Comparison of ENCODE assay signal across 22 cellular contexts in genomic region chr10:121567569-121567968, GRCh38. TPM values are rescaled to one million over a fixed set of nuclear protein-coding genes. Genes with fewer than 3 reads are reported as not detected.
DNase-seq lines count a peak whose midpoint lies in the region; ATAC-seq and TF ChIP-seq lines count a peak whose summit lies in the region.
"Had no signal": no experiment of that assay in that cellular context is flagged by ENCODE, and none has a peak within 500 bp of the region (broad histone marks: within the 10 kb centered on the region; RNA-seq: fewer than 3 reads in every experiment).

No MANE protein-coding gene starts in this region.

- CTCF ChIA-PET in naive thymus-derived CD4-positive, alpha-beta T cell (lab: Charles Lee): no interaction called here

- H3K27me3 Mint-ChIP-seq in endodermal cell (ENCODE audit: insufficient read depth): no peaks in the 10 kb centered on the region
- no peaks in the 10 kb centered on the region for H3K27me3 Mint-ChIP-seq in naive thymus-derived CD4-positive, alpha-beta T cell

- WGBS in endodermal cell (ENCODE audit: insufficient coverage in 1 of 2, insufficient read length in 1 of 2), 2 experiments: 90 to 95% methylated on average over 7 to 8 of the region's 8 CpGs
- WGBS in liver: 41% methylated on average over 8 of the region's 8 CpGs
- WGBS in transverse colon (ENCODE audit: low coverage in 1 of 2), 2 donors: 59 to 100% methylated on average over 1 to 8 of the region's 8 CpGs

- DNase-seq in NCI-H69 (lab: John Stamatoyannopoulos, UW) (peak; percentile 12), endodermal cell (no peak), transverse colon (peak; percentile 18)
- DNase-seq in naive thymus-derived CD4-positive, alpha-beta T cell: no peak
- DNase-seq: CD8-positive, alpha-beta memory T cell; HFFc6; Kasumi-1; MG63; NCI-H1048; NCI-H1436; NCI-H2029 treated with DMSO at 0.1 percent for 48 hours; NCI-H2171; NCI-H446; NCI-H526 treated with DMSO at 0.1 percent for 48 hours; NK-92 treated with Interleukin-12 subunit alpha and Interleukin-12 subunit beta, amount 100 ng/mL, for 24 hours; Peyer's patch had no signal

- H3K9ac ChIP-seq in endodermal cell (ENCODE audit: extremely low read depth, low read length, poor library complexity, severe bottlenecking): no peak overlapping the region
- no peak overlapping the region for H3K9ac ChIP-seq in liver (ENCODE audit: low read depth in 1 of 2, low read length in 2 of 2)

- H3K27me3 ChIP-seq in endodermal cell (ENCODE audit: control insufficient read depth, insufficient read depth, low read length, poor library complexity, severe bottlenecking): no peaks in the 10 kb centered on the region
- H3K27me3 ChIP-seq in liver (ENCODE audit: control insufficient read depth in 4 of 4, insufficient read depth in 4 of 4, low read length in 3 of 4): no peaks in the 10 kb centered on the region
- no peaks in the 10 kb centered on the region for H3K27me3 ChIP-seq in transverse colon
- H3K27me3 ChIP-seq in naive thymus-derived CD4-positive, alpha-beta T cell (ENCODE audit: control insufficient read depth in 2 of 2, insufficient read depth in 2 of 2, low read length in 2 of 2): no peaks in the 10 kb centered on the region
- H3K27me3 ChIP-seq: MG63, Peyer's patch, SJSA1 had no signal

- POLR2A ChIA-PET in naive thymus-derived CD4-positive, alpha-beta T cell (lab: Charles Lee): no interaction called here

- H3K9me3 ChIP-seq in endodermal cell (ENCODE audit: control insufficient read depth, low read length): no peaks in the 10 kb centered on the region
- H3K9me3 ChIP-seq in liver (ENCODE audit: control insufficient read depth in 4 of 4, low read length in 3 of 4): no peaks in the 10 kb centered on the region
- H3K9me3 ChIP-seq in transverse colon: no peaks in the 10 kb centered on the region
- H3K9me3 ChIP-seq in naive thymus-derived CD4-positive, alpha-beta T cell (ENCODE audit: control insufficient read depth in 2 of 3, low read length in 3 of 3): no peaks in the 10 kb centered on the region
- H3K9me3 ChIP-seq: MG63, Peyer's patch had no signal

- H3K4me3 Mint-ChIP-seq in endodermal cell: no peak overlapping the region
- no peak overlapping the region for H3K4me3 Mint-ChIP-seq in naive thymus-derived CD4-positive, alpha-beta T cell
- H3K4me3 Mint-ChIP-seq: CD8-positive, alpha-beta memory T cell; HFFc6 had no signal

- TF ChIP-seq RAD21 in liver (IDR thresholded peaks at IDR 0.05): no peak

- peaks cover 40% of the 10 kb centered on the region for H3K36me3 Mint-ChIP-seq in endodermal cell (ENCODE audit: low read depth)
- H3K36me3 Mint-ChIP-seq in naive thymus-derived CD4-positive, alpha-beta T cell: no peaks in the 10 kb centered on the region
- H3K36me3 Mint-ChIP-seq: CD8-positive, alpha-beta memory T cell had no signal

- in situ Hi-C loops in transverse colon (cut with MboI; ENCODE audit: low pct_ligation_motif_present in 1 of 4, low pct_unique_long_range_greater_than_20kb in 1 of 4, low sequenced_read_pairs in 3 of 4): no loop called here

- no peaks in the 10 kb centered on the region for H3K9me3 Mint-ChIP-seq in endodermal cell
- H3K9me3 Mint-ChIP-seq in naive thymus-derived CD4-positive, alpha-beta T cell: peaks cover 0 to 7% (median 0%) of the 10 kb centered on the region in 11 donors

- H3K27ac Mint-ChIP-seq in endodermal cell: no peak overlapping the region
- H3K27ac Mint-ChIP-seq in naive thymus-derived CD4-positive, alpha-beta T cell: no peak overlapping the region
- H3K27ac Mint-ChIP-seq: HFFc6 had no signal

- intact Hi-C loops in transverse colon (cut with DNase I; ENCODE audit: low total_unique reads): no loop called here
- intact Hi-C loops in naive thymus-derived CD4-positive, alpha-beta T cell (cut with micrococcal nuclease): no loop called here

- H3K36me3 ChIP-seq in endodermal cell (ENCODE audit: control insufficient read depth, insufficient read depth, low read length): peaks cover 16% of the 10 kb centered on the region
- no peaks in the 10 kb centered on the region for H3K36me3 ChIP-seq in liver (ENCODE audit: control insufficient read depth in 4 of 4, insufficient read depth in 3 of 4, low read depth in 1 of 4, low read length in 3 of 4)
- peaks cover 0 to 4% (median 0%) of the 10 kb centered on the region in 4 donors for H3K36me3 ChIP-seq in transverse colon
- H3K36me3 ChIP-seq in naive thymus-derived CD4-positive, alpha-beta T cell (ENCODE audit: control insufficient read depth in 2 of 3, insufficient read depth in 3 of 3, low read length in 3 of 3): no peaks in the 10 kb centered on the region
- H3K36me3 ChIP-seq: MG63, Peyer's patch, SJSA1 had no signal

- H3K4me1 ChIP-seq in endodermal cell (ENCODE audit: control insufficient read depth, insufficient read depth, low read length) (no peaks in the 10 kb centered on the region), liver (ENCODE audit: control insufficient read depth in 4 of 4, insufficient read depth in 4 of 4, low read length in 3 of 4) (no peaks in the 10 kb centered on the region), transverse colon (peaks cover 5 to 29% (median 16%) of the 10 kb centered on the region in 4 donors)
- no peaks in the 10 kb centered on the region for H3K4me1 ChIP-seq in naive thymus-derived CD4-positive, alpha-beta T cell (ENCODE audit: control insufficient read depth in 2 of 2, insufficient read depth in 2 of 2, low read length in 2 of 2)
- H3K4me1 ChIP-seq: Peyer's patch, SJSA1 had no signal

- H3K4me1 Mint-ChIP-seq in endodermal cell: peaks cover 36% of the 10 kb centered on the region
- peaks cover 0 to 1% (median 0%) of the 10 kb centered on the region in 7 donors for H3K4me1 Mint-ChIP-seq in naive thymus-derived CD4-positive, alpha-beta T cell

- peak overlapping the region; percentile 32 for H3K27ac ChIP-seq in endodermal cell (ENCODE audit: low read depth, low read length)
- no peak overlapping the region for H3K27ac ChIP-seq in liver (ENCODE audit: low read depth in 1 of 2, low read length in 2 of 2)
- H3K27ac ChIP-seq in transverse colon: no peak overlapping the region
- H3K27ac ChIP-seq in naive thymus-derived CD4-positive, alpha-beta T cell (ENCODE audit: low read depth, low read length): no peak overlapping the region
- H3K27ac ChIP-seq: HL-60, Peyer's patch, SJSA1 had no signal

- TF ChIP-seq EP300 in transverse colon (IDR thresholded peaks at IDR 0.05; ENCODE audit: low read depth): no peak

- TF ChIP-seq CTCF in endodermal cell (conservative IDR thresholded peaks at IDR 0.05) (no peak), liver (IDR thresholded peaks at IDR 0.05; ENCODE audit: low read depth, low read length, missing input control) (no peak), transverse colon (IDR thresholded peaks at IDR 0.05) (no peak)

- no peak for ATAC-seq in activated CD4-positive, CD25-positive, alpha-beta regulatory T cell treated with anti-CD3 and anti-CD28 coated beads, Interleukin-2, amount 50 U/mL, for 24 hours
- ATAC-seq in naive thymus-derived CD4-positive, alpha-beta T cell: no peak
- ATAC-seq in GM19328 (IDR thresholded peaks at IDR 0.05; ENCODE audit: unreplicated experiment): no peak

- H3K4me3 ChIP-seq in endodermal cell (ENCODE audit: low read length): no peak overlapping the region
- H3K4me3 ChIP-seq in liver (ENCODE audit: low read depth in 1 of 3, low read length in 3 of 3): no peak overlapping the region
- H3K4me3 ChIP-seq in transverse colon: no peak overlapping the region
- H3K4me3 ChIP-seq in naive thymus-derived CD4-positive, alpha-beta T cell (ENCODE audit: low read length): no peak overlapping the region
- H3K4me3 ChIP-seq: MG63, Peyer's patch, SJSA1 had no signal

- TF ChIP-seq POLR2A in transverse colon (IDR thresholded peaks at IDR 0.05): no peak

TF ChIP-seq in liver, 16 proteins besides CTCF, POLR2A, EP300 and RAD21:
- TF ChIP-seq RXRA (IDR thresholded peaks at IDR 0.05) (peak in 1 of 2 donors; percentile 24), REST (IDR thresholded peaks at IDR 0.05) (no peak), HNF4A (conservative IDR thresholded peaks at IDR 0.05) (peak; percentile 45 to 48), TAF1 (conservative IDR thresholded peaks at IDR 0.05) (no peak), HNF4G (IDR thresholded peaks at IDR 0.05) (peak; percentile 5), EGR1 (IDR thresholded peaks at IDR 0.05; ENCODE audit: low read depth in 2 of 2) (no peak), JUND (IDR thresholded peaks at IDR 0.05) (no peak)
TF ChIP-seq in liver: peak in this region for 3.

RNA-seq across cellular contexts. Expression of gene FGFR2, which starts 30.7 kb away (rescaled TPM):
- 10 to 100 TPM; 56.5 to 77.0 TPM for total RNA-seq in endodermal cell
- polyA plus RNA-seq in endodermal cell (2013, experiment 1 of 2): 79.8 TPM
- 71.0 TPM for polyA plus RNA-seq in endodermal cell (2013, experiment 2 of 2)
- 10 to 100 TPM; 50.6 to 69.9 TPM for total RNA-seq in liver
- polyA plus RNA-seq in liver: 10 to 100 TPM; 11.4 to 13.2 TPM
- 100 to 1,000 TPM in 2 of 4 donors, 10 to 100 TPM in 2; 30.3 to 114 (median 87.9) TPM for total RNA-seq in transverse colon
- total RNA-seq in naive thymus-derived CD4-positive, alpha-beta T cell: 1 to 10 TPM in 1 of 5 experiments, under 1 TPM in 1, not detected in 3; 0.88 to 1.2 TPM
- polyA plus RNA-seq in naive thymus-derived CD4-positive, alpha-beta T cell: not detected
- total RNA-seq: HFFc6, HT1080 had no signal

Comparison
In these comparisons a context has a peak if more than half of its experiments do, and no peak if none do; other contexts are left out.
1. DNase-seq: peak in NCI-H69 (single experiment) and transverse colon (single experiment); none in endodermal cell (single experiment) and naive thymus-derived CD4-positive, alpha-beta T cell (0 of 9).
2. RNA of gene FGFR2, which starts 30.7 kb away (total RNA-seq): 30.3 to 114 TPM in transverse colon, 56.5 to 77.0 TPM in endodermal cell and 50.6 to 69.9 TPM in liver; 0.88 to 1.2 TPM in naive thymus-derived CD4-positive, alpha-beta T cell; every median in the first group is over 10 times any median in the second.